ENCODE assay signal across 13 cellular contexts in genomic region chr5:148922606-148923005, GRCh38.
DNase-seq lines count a peak whose midpoint lies in the region; ATAC-seq lines count a peak whose summit lies in the region.
"Had no signal": no experiment of that assay in that cellular context is flagged by ENCODE, and none has a peak within 500 bp of the region (broad histone marks: within the 10 kb centered on the region; RNA-seq: fewer than 3 reads in every experiment).

No MANE protein-coding gene starts in this region.

- CTCF ChIA-PET in activated naive CD4-positive, alpha-beta T cell treated with anti-CD3 and anti-CD28 coated beads for 36 hours (lab: Charles Lee), result interaction anchor here (1.2 kb wide), 1 partner anchor 36 kb away, joined by 6 read pairs; no protein-coding TSS in a partner anchor
- CTCF ChIA-PET in activated naive CD4-positive, alpha-beta T cell treated with anti-CD3 and anti-CD28 coated beads, Interleukin-2, amount 10 ng/mL, durations not matched to agents 7 days and 5 days (lab: Charles Lee), result no interaction called here

- H3K4me3 Mint-ChIP-seq in activated naive CD4-positive, alpha-beta T cell treated with anti-CD3 and anti-CD28 coated beads for 36 hours, result no peak overlapping the region
- no peak overlapping the region for H3K4me3 Mint-ChIP-seq in activated naive CD4-positive, alpha-beta T cell treated with anti-CD3 and anti-CD28 coated beads, Interleukin-2, amount 10 ng/mL, durations not matched to agents 7 days and 5 days
- H3K4me3 Mint-ChIP-seq: brain had no signal

- peaks cover 8% of the 10 kb centered on the region for H3K4me1 Mint-ChIP-seq in activated naive CD4-positive, alpha-beta T cell treated with anti-CD3 and anti-CD28 coated beads for 36 hours (ENCODE audit: low read depth)
- H3K4me1 Mint-ChIP-seq in activated naive CD4-positive, alpha-beta T cell treated with anti-CD3 and anti-CD28 coated beads, Interleukin-2, amount 10 ng/mL, durations not matched to agents 7 days and 5 days, result no peaks in the 10 kb centered on the region
- H3K4me1 Mint-ChIP-seq: brain had no signal

- intact Hi-C loops in activated naive CD4-positive, alpha-beta T cell treated with anti-CD3 and anti-CD28 coated beads for 36 hours (cut with micrococcal nuclease), result no loop called here
- intact Hi-C loops in left cardiac atrium (cut with DNase I), result no loop called here

- H3K36me3 Mint-ChIP-seq in activated naive CD4-positive, alpha-beta T cell treated with anti-CD3 and anti-CD28 coated beads for 36 hours (ENCODE audit: low read depth), result no peaks in the 10 kb centered on the region
- H3K36me3 Mint-ChIP-seq in activated naive CD4-positive, alpha-beta T cell treated with anti-CD3 and anti-CD28 coated beads, Interleukin-2, amount 10 ng/mL, durations not matched to agents 7 days and 5 days, result no peaks in the 10 kb centered on the region
- H3K36me3 Mint-ChIP-seq: brain had no signal

- no peak overlapping the region for H3K27ac Mint-ChIP-seq in activated naive CD4-positive, alpha-beta T cell treated with anti-CD3 and anti-CD28 coated beads for 36 hours
- no peak overlapping the region for H3K27ac Mint-ChIP-seq in activated naive CD4-positive, alpha-beta T cell treated with anti-CD3 and anti-CD28 coated beads, Interleukin-2, amount 10 ng/mL, durations not matched to agents 7 days and 5 days
- H3K27ac Mint-ChIP-seq: brain had no signal

- peak; percentile 49 for DNase-seq in activated naive CD4-positive, alpha-beta T cell treated with anti-CD3 and anti-CD28 coated beads for 36 hours
- no peak for DNase-seq in activated naive CD4-positive, alpha-beta T cell treated with anti-CD3 and anti-CD28 coated beads, Interleukin-2, amount 10 ng/mL, durations not matched to agents 7 days and 5 days
- no peak for DNase-seq in stimulated activated naive CD8-positive, alpha-beta T cell treated with anti-CD3 and anti-CD28 coated beads, Interleukin-15, Interleukin-2, amounts not matched to agents 100 U/mL and 50 U/mL, for 24 hours
- no peak for DNase-seq in UCSD-AML1 (lab: John Stamatoyannopoulos, UW; ENCODE audit: unreplicated experiment)
- no peak for DNase-seq in DMS 273 (lab: John Stamatoyannopoulos, UW; ENCODE audit: unreplicated experiment)
- DNase-seq in left cardiac atrium, result no peak
- DNase-seq: DMS 273 treated with DMSO at 0.1 percent for 48 hours; effector CD8-positive, alpha-beta T cell; pancreas; SK-N-SH had no signal

- peaks cover 16% of the 10 kb centered on the region for H3K27me3 Mint-ChIP-seq in activated naive CD4-positive, alpha-beta T cell treated with anti-CD3 and anti-CD28 coated beads for 36 hours (ENCODE audit: low read depth)
- peaks cover 34% of the 10 kb centered on the region for H3K27me3 Mint-ChIP-seq in activated naive CD4-positive, alpha-beta T cell treated with anti-CD3 and anti-CD28 coated beads, Interleukin-2, amount 10 ng/mL, durations not matched to agents 7 days and 5 days

- H3K9me3 Mint-ChIP-seq in activated naive CD4-positive, alpha-beta T cell treated with anti-CD3 and anti-CD28 coated beads for 36 hours, result no peaks in the 10 kb centered on the region
- H3K9me3 Mint-ChIP-seq in activated naive CD4-positive, alpha-beta T cell treated with anti-CD3 and anti-CD28 coated beads, Interleukin-2, amount 10 ng/mL, durations not matched to agents 7 days and 5 days, result no peaks in the 10 kb centered on the region

- peak; percentile 78 for ATAC-seq in GM21786 (IDR thresholded peaks at IDR 0.05; ENCODE audit: unreplicated experiment)
- peak; percentile 83 for ATAC-seq in HG03378 (IDR thresholded peaks at IDR 0.05; ENCODE audit: unreplicated experiment)
- ATAC-seq in stimulated activated naive CD8-positive, alpha-beta T cell treated with anti-CD3 and anti-CD28 coated beads, Interleukin-15, Interleukin-2, amounts not matched to agents 100 U/mL and 50 U/mL, for 24 hours, result peak; percentile 63
- ATAC-seq in left cardiac atrium, result no peak
- ATAC-seq: pancreas had no signal

Comparison
In these comparisons a context has a peak if more than half of its experiments do, and no peak if none do; other contexts are left out.
1. ATAC-seq: peak in GM21786 (single experiment), HG03378 (single experiment) and stimulated activated naive CD8-positive, alpha-beta T cell treated with anti-CD3 and anti-CD28 coated beads, Interleukin-15, Interleukin-2, amounts not matched to agents 100 U/mL and 50 U/mL, for 24 hours (single experiment); none in left cardiac atrium (0 of 2).